ENCODE assay signal across 11 cellular contexts in genomic region chr2:65030933-65031332, GRCh38. TPM values are rescaled to one million over a fixed set of nuclear protein-coding genes. Genes with fewer than 3 reads are reported as not detected.
A peak's percentile ranks its signal among the peaks of the same experiment; 100 is the strongest.
DNase-seq lines count a peak whose midpoint lies in the region; ATAC-seq and TF ChIP-seq lines count a peak whose summit lies in the region.
"Had no signal": no experiment of that assay in that cellular context is flagged by ENCODE, and none has a peak within 500 bp of the region (broad histone marks: within the 10 kb centered on the region; RNA-seq: fewer than 3 reads in every experiment).

No MANE protein-coding gene starts in this region.

- CTCF ChIA-PET in activated naive CD4-positive, alpha-beta T cell treated with anti-CD3 and anti-CD28 coated beads, Interleukin-2, amount 10 ng/mL, durations not matched to agents 7 days and 5 days (lab: Charles Lee) = interaction anchor here (0.6 to 4.3 kb wide), 3 partner anchors 13 to 394 kb away, joined by 3 to 60 read pairs (median 3); no protein-coding TSS in a partner anchor
- CTCF ChIA-PET in activated naive CD4-positive, alpha-beta T cell treated with anti-CD3 and anti-CD28 coated beads for 36 hours (lab: Charles Lee) = interaction anchor here (0.9 to 6.0 kb wide), 5 partner anchors 11 to 112 kb away, joined by 3 to 77 read pairs (median 3); no protein-coding TSS in a partner anchor

- H3K27ac Mint-ChIP-seq in activated naive CD4-positive, alpha-beta T cell treated with anti-CD3 and anti-CD28 coated beads, Interleukin-2, amount 10 ng/mL, durations not matched to agents 7 days and 5 days = peak overlapping the region; percentile 2
- H3K27ac Mint-ChIP-seq in activated naive CD4-positive, alpha-beta T cell treated with anti-CD3 and anti-CD28 coated beads for 36 hours = no peak overlapping the region
- H3K27ac Mint-ChIP-seq in effector memory CD8-positive, alpha-beta T cell = peak overlapping the region; percentile 28 to 39

- H3F3A ChIP-seq in Loucy (ENCODE audit: low read depth) = no peaks in the 10 kb centered on the region

- no peak overlapping the region for H3K9ac ChIP-seq in Loucy (ENCODE audit: low read depth, low read length, poor library complexity, severe bottlenecking)

- no peak overlapping the region for H3K4me3 ChIP-seq in Loucy (ENCODE audit: low read length, poor library complexity, severe bottlenecking)
- H3K4me3 ChIP-seq: SJCRH30 had no signal

- no peak for DNase-seq in activated naive CD4-positive, alpha-beta T cell treated with anti-CD3 and anti-CD28 coated beads, Interleukin-2, amount 10 ng/mL, durations not matched to agents 7 days and 5 days
- DNase-seq in activated naive CD4-positive, alpha-beta T cell treated with anti-CD3 and anti-CD28 coated beads for 36 hours = no peak
- no peak for DNase-seq in effector memory CD8-positive, alpha-beta T cell
- DNase-seq in NCI-H2227 (lab: John Stamatoyannopoulos, UW; ENCODE audit: unreplicated experiment) (no peak), A172 (ENCODE audit: low spot score) (no peak), NCI-H446 (lab: John Stamatoyannopoulos, UW) (no peak), HCEC 1CT (no peak)
- DNase-seq: caudate nucleus; SJCRH30; stimulated activated naive CD4-positive, alpha-beta T cell treated with Interleukin-2 at 50 U/mL for 16 hours had no signal

- H3K4me2 ChIP-seq in Loucy (ENCODE audit: low read depth, low read length, poor library complexity, severe bottlenecking) = peak overlapping the region; percentile 14

- no peaks in the 10 kb centered on the region for H4K20me1 ChIP-seq in Loucy (ENCODE audit: insufficient read depth, low read length, poor library complexity, severe bottlenecking)

- H2AFZ ChIP-seq in Loucy (ENCODE audit: low read length) = no peak overlapping the region

- no peaks in the 10 kb centered on the region for H3K27me3 Mint-ChIP-seq in activated naive CD4-positive, alpha-beta T cell treated with anti-CD3 and anti-CD28 coated beads, Interleukin-2, amount 10 ng/mL, durations not matched to agents 7 days and 5 days
- H3K27me3 Mint-ChIP-seq in activated naive CD4-positive, alpha-beta T cell treated with anti-CD3 and anti-CD28 coated beads for 36 hours (ENCODE audit: low read depth) = no peaks in the 10 kb centered on the region
- no peaks in the 10 kb centered on the region for H3K27me3 Mint-ChIP-seq in effector memory CD8-positive, alpha-beta T cell

- H3K36me3 Mint-ChIP-seq in activated naive CD4-positive, alpha-beta T cell treated with anti-CD3 and anti-CD28 coated beads, Interleukin-2, amount 10 ng/mL, durations not matched to agents 7 days and 5 days = no peaks in the 10 kb centered on the region
- H3K36me3 Mint-ChIP-seq in activated naive CD4-positive, alpha-beta T cell treated with anti-CD3 and anti-CD28 coated beads for 36 hours (ENCODE audit: low read depth) = no peaks in the 10 kb centered on the region
- peaks cover 1% of the 10 kb centered on the region for H3K36me3 Mint-ChIP-seq in effector memory CD8-positive, alpha-beta T cell (ENCODE audit: insufficient read depth)

- no peaks in the 10 kb centered on the region for H3K9me3 Mint-ChIP-seq in activated naive CD4-positive, alpha-beta T cell treated with anti-CD3 and anti-CD28 coated beads, Interleukin-2, amount 10 ng/mL, durations not matched to agents 7 days and 5 days
- no peaks in the 10 kb centered on the region for H3K9me3 Mint-ChIP-seq in activated naive CD4-positive, alpha-beta T cell treated with anti-CD3 and anti-CD28 coated beads for 36 hours
- no peaks in the 10 kb centered on the region for H3K9me3 Mint-ChIP-seq in effector memory CD8-positive, alpha-beta T cell

- no peak overlapping the region for H3K4me3 Mint-ChIP-seq in activated naive CD4-positive, alpha-beta T cell treated with anti-CD3 and anti-CD28 coated beads, Interleukin-2, amount 10 ng/mL, durations not matched to agents 7 days and 5 days
- no peak overlapping the region for H3K4me3 Mint-ChIP-seq in activated naive CD4-positive, alpha-beta T cell treated with anti-CD3 and anti-CD28 coated beads for 36 hours
- peak overlapping the region in 1 of 2 donors; percentile 52 for H3K4me3 Mint-ChIP-seq in effector memory CD8-positive, alpha-beta T cell

- intact Hi-C loops in activated naive CD4-positive, alpha-beta T cell treated with anti-CD3 and anti-CD28 coated beads for 36 hours (cut with micrococcal nuclease) = loop anchor here (1.0 kb wide), 1 partner anchor 85 kb away; no protein-coding TSS in a partner anchor

- peaks cover 17% of the 10 kb centered on the region for H3K4me1 ChIP-seq in Loucy (ENCODE audit: insufficient read depth, low read length, poor library complexity, severe bottlenecking)

- no peak for ATAC-seq in effector memory CD8-positive, alpha-beta T cell (replicated peaks)

- TF ChIP-seq CTCF in Loucy (conservative IDR thresholded peaks at IDR 0.05; ENCODE audit: low read length) = no peak

- H3K9me3 ChIP-seq in Loucy (ENCODE audit: insufficient read depth, low read depth, low read length) = no peaks in the 10 kb centered on the region
- H3K9me3 ChIP-seq: SJCRH30 had no signal

- H3K27me3 ChIP-seq in Loucy (ENCODE audit: insufficient read depth, low read length, poor library complexity, severe bottlenecking) = no peaks in the 10 kb centered on the region
- H3K27me3 ChIP-seq: SJCRH30 had no signal

- H3K4me1 Mint-ChIP-seq in activated naive CD4-positive, alpha-beta T cell treated with anti-CD3 and anti-CD28 coated beads, Interleukin-2, amount 10 ng/mL, durations not matched to agents 7 days and 5 days = peaks cover 24% of the 10 kb centered on the region
- peaks cover 23% of the 10 kb centered on the region for H3K4me1 Mint-ChIP-seq in activated naive CD4-positive, alpha-beta T cell treated with anti-CD3 and anti-CD28 coated beads for 36 hours (ENCODE audit: low read depth)
- H3K4me1 Mint-ChIP-seq in effector memory CD8-positive, alpha-beta T cell (ENCODE audit: low read depth in 2 of 2) = peaks cover 16 to 18% of the 10 kb centered on the region in 2 donors

- no peaks in the 10 kb centered on the region for H3K36me3 ChIP-seq in Loucy (ENCODE audit: insufficient read depth, low read length)
- H3K36me3 ChIP-seq: SJCRH30 had no signal

- no peaks in the 10 kb centered on the region for H3K79me2 ChIP-seq in Loucy (ENCODE audit: insufficient read depth, low read length)

- H3K9me2 ChIP-seq in Loucy (replicated peaks; ENCODE audit: low read depth, low read length) = no peaks in the 10 kb centered on the region

RNA-seq across cellular contexts. Expression of gene CEP68, which starts 25.3 kb away (rescaled TPM):
- 1 to 10 TPM; 6.0 to 7.3 TPM for total RNA-seq in activated naive CD4-positive, alpha-beta T cell treated with anti-CD3 and anti-CD28 coated beads for 36 hours
- total RNA-seq in A172 (2014; rRNA removed; shearing (Covaris generic)) = 6.0 and 10.0 TPM in 2 replicates

RNA-seq across cellular contexts. Expression of gene SLC1A4, which starts 41.7 kb away (rescaled TPM):
- total RNA-seq in activated naive CD4-positive, alpha-beta T cell treated with anti-CD3 and anti-CD28 coated beads for 36 hours = 1 to 10 TPM; 8.3 to 8.7 TPM
- 9.8 and 10.9 TPM in 2 replicates for total RNA-seq in A172 (2014; rRNA removed; shearing (Covaris generic))
